Comparison of ENCODE assay signal across 7 cellular contexts in the genomic region with DNA sequence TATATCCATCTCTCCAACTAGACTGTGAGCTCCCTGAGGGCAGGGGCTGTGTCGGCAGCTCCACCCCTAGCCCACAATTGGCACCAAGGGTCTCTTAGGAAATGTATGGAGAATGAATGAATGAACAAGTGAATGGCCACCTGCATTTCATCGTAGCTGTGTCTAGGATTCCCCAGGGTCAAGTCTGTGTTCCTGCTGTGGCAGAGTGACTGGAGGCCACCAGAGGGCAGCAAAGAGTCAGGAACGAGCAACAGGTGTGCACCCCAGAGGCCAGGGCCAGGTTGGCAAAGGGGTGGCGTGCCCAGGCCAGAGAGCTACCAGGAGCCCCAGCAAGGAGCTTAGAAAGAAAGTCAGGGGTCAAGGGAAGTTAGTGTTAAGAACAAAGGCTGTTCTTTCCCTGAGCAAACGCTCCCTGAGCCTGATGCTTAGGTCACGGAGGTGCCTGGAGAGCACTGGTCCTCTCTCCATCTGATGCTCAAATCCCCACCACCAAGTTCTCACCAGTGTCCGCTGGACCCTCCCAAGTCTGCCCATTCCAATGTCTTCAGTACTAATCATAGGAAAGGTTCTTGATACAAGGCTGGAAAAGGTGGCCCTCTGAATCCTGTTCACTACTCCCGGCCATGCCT.
DNase-seq lines count a peak whose midpoint lies in the region; ATAC-seq and TF ChIP-seq lines count a peak whose summit lies in the region.

No MANE protein-coding gene starts in this region.

- no peaks in the 10 kb centered on the region for H3K36me3 ChIP-seq in neural cell (ENCODE audit: insufficient read depth, low read length)

- H3K27ac ChIP-seq in epithelial cell of prostate, result no peak overlapping the region
- no peak overlapping the region for H3K27ac ChIP-seq in neural cell (ENCODE audit: low read length)

- H3K4me2 ChIP-seq in neural cell (ENCODE audit: low read length), result no peak overlapping the region

- peak; percentile 47 for TF ChIP-seq RAD21 in neural cell (conservative IDR thresholded peaks at IDR 0.05)

- H4K20me1 ChIP-seq in neural cell (ENCODE audit: insufficient read depth), result no peaks in the 10 kb centered on the region

- H3K9ac ChIP-seq in neural cell (ENCODE audit: low read length), result no peak overlapping the region

- H3F3A ChIP-seq in neural cell (ENCODE audit: insufficient read depth, low read length, poor library complexity, severe bottlenecking), result no peaks in the 10 kb centered on the region

- TF ChIP-seq EP300 in neural cell (conservative IDR thresholded peaks at IDR 0.05; ENCODE audit: poor library complexity, severe bottlenecking), result no peak

- H3K9me3 ChIP-seq in neural cell (ENCODE audit: low read length), result no peaks in the 10 kb centered on the region

- no peak overlapping the region for H3K4me3 ChIP-seq in neural cell (ENCODE audit: low read length)

- no peaks in the 10 kb centered on the region for H3K79me2 ChIP-seq in neural cell (replicated peaks; ENCODE audit: insufficient read depth, low read length)

- DNase-seq in NCI-H69 (lab: John Stamatoyannopoulos, UW) (peak; percentile 85), epithelial cell of prostate (ENCODE audit: low read depth, low spot score) (peak; percentile 5)
- DNase-seq in activated CD8-positive, alpha-beta memory T cell treated with anti-CD3 and anti-CD28 coated beads, Interleukin-2, amount 50 U/mL, for 1 hour (ENCODE audit: extremely low read depth), result peak; percentile 17
- peak; percentile 81 for DNase-seq in stimulated activated naive CD8-positive, alpha-beta T cell treated with anti-CD3 and anti-CD28 coated beads, Interleukin-15, Interleukin-2, amounts not matched to agents 100 U/mL and 50 U/mL, for 24 hours

- H3K9me2 ChIP-seq in neural cell (ENCODE audit: insufficient read depth, low read length), result no peaks in the 10 kb centered on the region

- peak; percentile 93 for TF ChIP-seq CTCF in GM12873 (IDR thresholded peaks at IDR 0.05; ENCODE audit: insufficient read depth, low read depth, low read length, missing control alignments)
- TF ChIP-seq CTCF in neural cell (IDR thresholded peaks at IDR 0.05; ENCODE audit: poor library complexity, severe bottlenecking), result peak; percentile 66

- no peak overlapping the region for H2AFZ ChIP-seq in neural cell (ENCODE audit: low read depth, low read length)

- peak; percentile 73 for ATAC-seq in HG02885 (IDR thresholded peaks at IDR 0.05; ENCODE audit: poor library complexity, unreplicated experiment)
- peak; percentile 85 for ATAC-seq in stimulated activated naive CD8-positive, alpha-beta T cell treated with anti-CD3 and anti-CD28 coated beads, Interleukin-15, Interleukin-2, amounts not matched to agents 100 U/mL and 50 U/mL, for 24 hours

- H3K27me3 ChIP-seq in neural cell (ENCODE audit: insufficient read depth, low read depth, low read length), result no peaks in the 10 kb centered on the region

TF ChIP-seq in neural cell, 6 proteins besides CTCF, POLR2A, EP300 and RAD21:
- peak; percentile 69 for TF ChIP-seq SMC3 (conservative IDR thresholded peaks at IDR 0.05; ENCODE audit: poor library complexity)
- TF ChIP-seq MXI1 (conservative IDR thresholded peaks at IDR 0.05; ENCODE audit: poor library complexity, severe bottlenecking), result no peak
- no peak for TF ChIP-seq TAF1 (IDR thresholded peaks at IDR 0.05; ENCODE audit: low read depth)
- TF ChIP-seq, protein P1, sequence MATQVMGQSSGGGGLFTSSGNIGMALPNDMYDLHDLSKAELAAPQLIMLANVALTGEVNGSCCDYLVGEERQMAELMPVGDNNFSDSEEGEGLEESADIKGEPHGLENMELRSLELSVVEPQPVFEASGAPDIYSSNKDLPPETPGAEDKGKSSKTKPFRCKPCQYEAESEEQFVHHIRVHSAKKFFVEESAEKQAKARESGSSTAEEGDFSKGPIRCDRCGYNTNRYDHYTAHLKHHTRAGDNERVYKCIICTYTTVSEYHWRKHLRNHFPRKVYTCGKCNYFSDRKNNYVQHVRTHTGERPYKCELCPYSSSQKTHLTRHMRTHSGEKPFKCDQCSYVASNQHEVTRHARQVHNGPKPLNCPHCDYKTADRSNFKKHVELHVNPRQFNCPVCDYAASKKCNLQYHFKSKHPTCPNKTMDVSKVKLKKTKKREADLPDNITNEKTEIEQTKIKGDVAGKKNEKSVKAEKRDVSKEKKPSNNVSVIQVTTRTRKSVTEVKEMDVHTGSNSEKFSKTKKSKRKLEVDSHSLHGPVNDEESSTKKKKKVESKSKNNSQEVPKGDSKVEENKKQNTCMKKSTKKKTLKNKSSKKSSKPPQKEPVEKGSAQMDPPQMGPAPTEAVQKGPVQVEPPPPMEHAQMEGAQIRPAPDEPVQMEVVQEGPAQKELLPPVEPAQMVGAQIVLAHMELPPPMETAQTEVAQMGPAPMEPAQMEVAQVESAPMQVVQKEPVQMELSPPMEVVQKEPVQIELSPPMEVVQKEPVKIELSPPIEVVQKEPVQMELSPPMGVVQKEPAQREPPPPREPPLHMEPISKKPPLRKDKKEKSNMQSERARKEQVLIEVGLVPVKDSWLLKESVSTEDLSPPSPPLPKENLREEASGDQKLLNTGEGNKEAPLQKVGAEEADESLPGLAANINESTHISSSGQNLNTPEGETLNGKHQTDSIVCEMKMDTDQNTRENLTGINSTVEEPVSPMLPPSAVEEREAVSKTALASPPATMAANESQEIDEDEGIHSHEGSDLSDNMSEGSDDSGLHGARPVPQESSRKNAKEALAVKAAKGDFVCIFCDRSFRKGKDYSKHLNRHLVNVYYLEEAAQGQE (IDR thresholded peaks at IDR 0.05; ENCODE audit: borderline replicate concordance), result no peak

Comparison
In these comparisons a context has a peak if more than half of its experiments do, and no peak if none do; other contexts are left out.
1. DNase-seq: peak in every context shown above with its lines; median percentile 85 in NCI-H69; 81 in stimulated activated naive CD8-positive, alpha-beta T cell treated with anti-CD3 and anti-CD28 coated beads, Interleukin-15, Interleukin-2, amounts not matched to agents 100 U/mL and 50 U/mL, for 24 hours; 17 in activated CD8-positive, alpha-beta memory T cell treated with anti-CD3 and anti-CD28 coated beads, Interleukin-2, amount 50 U/mL, for 1 hour; 5 in epithelial cell of prostate.